Comparison of ENCODE assay signal across 10 cellular contexts in the genomic region with DNA sequence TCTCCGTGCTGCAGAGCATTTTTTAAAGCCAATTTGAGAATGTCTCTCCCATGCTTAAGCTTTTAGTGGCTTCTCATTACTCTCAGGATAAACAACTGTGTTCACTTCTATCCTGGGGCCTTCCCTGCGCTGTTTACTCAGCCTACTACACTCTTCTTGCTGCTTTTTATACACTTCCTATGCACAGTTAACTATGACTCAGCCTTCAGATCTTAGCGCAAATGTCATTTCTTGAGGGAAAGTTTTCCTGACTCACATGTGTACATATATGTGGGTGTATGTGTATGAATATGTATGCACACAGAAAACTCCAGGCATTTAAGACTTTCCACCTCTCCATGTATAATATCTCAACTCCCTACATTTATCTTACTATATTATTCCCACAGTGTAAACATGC. TPM values are rescaled to one million over a fixed set of nuclear protein-coding genes. Genes with fewer than 3 reads are reported as not detected.
A peak's percentile ranks its signal among the peaks of the same experiment; 100 is the strongest.
DNase-seq lines count a peak whose midpoint lies in the region; ATAC-seq and TF ChIP-seq lines count a peak whose summit lies in the region.
"Had no signal": no experiment of that assay in that cellular context is flagged by ENCODE, and none has a peak within 500 bp of the region (broad histone marks: within the 10 kb centered on the region; RNA-seq: fewer than 3 reads in every experiment).

No MANE protein-coding gene starts in this region.

- intact Hi-C loops in cardiac septum (cut with DNase I) (no loop called here), ascending aorta (cut with DNase I) (no loop called here)

- DNase-seq in ELR (ENCODE audit: low read depth) (peak; percentile 89), lung (ENCODE audit: low spot score) (no peak), cardiac septum (ENCODE audit: low spot score) (no peak), ascending aorta (ENCODE audit: low spot score in 2 of 2) (no peak)
- DNase-seq in activated T-cell treated with anti-CD3 and anti-CD28 coated beads, Interleukin-2, amount 50 U/mL, for 48 hours: peak; percentile 43 to 52
- DNase-seq: heart right ventricle had no signal

- H3K9me3 ChIP-seq in lung (ENCODE audit: control insufficient read depth in 2 of 2, insufficient read depth in 1 of 2, low read length in 1 of 2) (no peaks in the 10 kb centered on the region), ascending aorta (no peaks in the 10 kb centered on the region)
- H3K9me3 ChIP-seq: heart right ventricle, thoracic aorta had no signal

- no peak overlapping the region for H3K27ac ChIP-seq in lung (ENCODE audit: low read depth in 1 of 2, low read length in 1 of 2)
- no peak overlapping the region for H3K27ac ChIP-seq in ascending aorta
- H3K27ac ChIP-seq: thoracic aorta had no signal

- TF ChIP-seq CTCF in lung (IDR thresholded peaks at IDR 0.05; ENCODE audit: control extremely low read depth, extremely low read depth) (no peak), ascending aorta (IDR thresholded peaks at IDR 0.05) (no peak)

- WGBS in lung, 2 donors: 22 to 26% methylated on average over 3 of the region's 3 CpGs

- H3K4me3 ChIP-seq in lung (no peak overlapping the region), ascending aorta (no peak overlapping the region)
- H3K4me3 ChIP-seq: heart right ventricle, thoracic aorta had no signal

- peaks cover 4 to 15% of the 10 kb centered on the region in 2 donors for H3K4me1 ChIP-seq in lung (ENCODE audit: control insufficient read depth in 2 of 2, insufficient read depth in 2 of 2, low read length in 2 of 2)
- peaks cover 0 to 14% of the 10 kb centered on the region in 2 donors for H3K4me1 ChIP-seq in ascending aorta

- peak; percentile 86 for ATAC-seq in HG02884 (IDR thresholded peaks at IDR 0.05; ENCODE audit: unreplicated experiment)
- peak; percentile 34 for ATAC-seq in lung (ENCODE audit: insufficient read depth, low FRiP score)
- no peak for ATAC-seq in HG03175 (IDR thresholded peaks at IDR 0.05; ENCODE audit: unreplicated experiment)
- no peak for ATAC-seq in GM19395 (IDR thresholded peaks at IDR 0.05; ENCODE audit: unreplicated experiment)

- H3K36me3 ChIP-seq in lung (ENCODE audit: control insufficient read depth in 2 of 2, insufficient read depth in 2 of 2, low read length in 2 of 2): no peaks in the 10 kb centered on the region
- H3K36me3 ChIP-seq in ascending aorta: no peaks in the 10 kb centered on the region
- H3K36me3 ChIP-seq: heart right ventricle, thoracic aorta had no signal

- H3K27me3 ChIP-seq in lung (ENCODE audit: control insufficient read depth, insufficient read depth) (no peaks in the 10 kb centered on the region), ascending aorta (no peaks in the 10 kb centered on the region)
- H3K27me3 ChIP-seq: heart right ventricle had no signal

RNA-seq across cellular contexts. Expression of a gene that starts 9.8 kb away (rescaled TPM):
- total RNA-seq in lung: 10 to 100 TPM; 34.6 to 43.4 TPM
- polyA plus RNA-seq in lung: 10 to 100 TPM; 18.5 to 22.3 TPM
- total RNA-seq in cardiac septum: 25.8 TPM
- total RNA-seq in ascending aorta: 12.7 TPM

RNA-seq across cellular contexts. Expression of a gene that starts 10.0 kb away (rescaled TPM):
- total RNA-seq in lung (1 to 10 TPM; 2.4 to 7.0 TPM), cardiac septum (0.97 TPM), ascending aorta (not detected)
- polyA plus RNA-seq in lung: under 1 TPM; 0.53 to 0.77 TPM

Comparison
In these comparisons a context has a peak if more than half of its experiments do, and no peak if none do; other contexts are left out.
1. DNase-seq: peak in ELR (single experiment) and activated T-cell treated with anti-CD3 and anti-CD28 coated beads, Interleukin-2, amount 50 U/mL, for 48 hours (2 of 2); none in lung (single experiment), cardiac septum (single experiment) and ascending aorta (0 of 2).
2. ATAC-seq: peak in HG02884 (single experiment) and lung (single experiment); none in HG03175 (single experiment) and GM19395 (single experiment).